Comparison of ENCODE assay signal across 34 cellular contexts in genomic region chr5:146158255-146158654, GRCh38. TPM values are rescaled to one million over a fixed set of nuclear protein-coding genes. Genes with fewer than 3 reads are reported as not detected.
"Had no signal": no experiment of that assay in that cellular context is flagged by ENCODE, and none has a peak within 500 bp of the region (broad histone marks: within the 10 kb centered on the region; RNA-seq: fewer than 3 reads in every experiment).

No MANE protein-coding gene starts in this region.

- H3K9me3 ChIP-seq: left lung, lower lobe of right lung, ovary, right atrium auricular region, stomach, testis, thyroid gland, upper lobe of right lung had no signal

- H3K27ac Mint-ChIP-seq: immature natural killer cell; naive thymus-derived CD8-positive, alpha-beta T cell; nephron; progenitor cell of endocrine pancreas had no signal

- ATAC-seq: left colon; left lung; lower lobe of right lung; naive thymus-derived CD8-positive, alpha-beta T cell; sciatic nerve; stimulated activated naive B cell treated with anti-CD40 and anti-IgM and Interleukin-4, amounts not matched to agents 10 μg/mL and 1 μg/mL and 100 μg/mL, for 72 hours; stimulated activated naive CD8-positive, alpha-beta T cell treated with anti-CD3 and anti-CD28 coated beads, Interleukin-15, Interleukin-2, amounts not matched to agents 100 U/mL and 50 U/mL, for 24 hours; upper lobe of right lung had no signal

- H3K27me3 Mint-ChIP-seq: naive thymus-derived CD8-positive, alpha-beta T cell; progenitor cell of endocrine pancreas; stimulated activated naive B cell treated with anti-CD40 and anti-IgM and Interleukin-4, amounts not matched to agents 10 μg/mL and 1 μg/mL and 100 μg/mL, for 72 hours had no signal

- H3K9me3 Mint-ChIP-seq: immature natural killer cell; naive thymus-derived CD8-positive, alpha-beta T cell; neural crest cell; stimulated activated naive B cell treated with anti-CD40 and anti-IgM and Interleukin-4, amounts not matched to agents 10 μg/mL and 1 μg/mL and 100 μg/mL, for 72 hours had no signal

- H3K27me3 ChIP-seq: left lung, ovary, right atrium auricular region, stomach, testis, thyroid gland, upper lobe of right lung had no signal

- FAIRE-seq: islet of Langerhans, kidney, urothelium cell line had no signal

- H3K36me3 ChIP-seq: ovary had no signal

- H3K4me3 Mint-ChIP-seq: immature natural killer cell; naive thymus-derived CD8-positive, alpha-beta T cell; nephron; neural crest cell; stimulated activated naive B cell treated with anti-CD40 and anti-IgM and Interleukin-4, amounts not matched to agents 10 μg/mL and 1 μg/mL and 100 μg/mL, for 72 hours had no signal

- H3K4me1 Mint-ChIP-seq: immature natural killer cell; nephron; neural crest cell; stimulated activated naive B cell treated with anti-CD40 and anti-IgM and Interleukin-4, amounts not matched to agents 10 μg/mL and 1 μg/mL and 100 μg/mL, for 72 hours had no signal

- H3K4me1 ChIP-seq: left lung, lower lobe of right lung, right atrium auricular region, stomach, testis, thyroid gland, upper lobe of right lung had no signal

- DNase-seq: hypothalamus; immature natural killer cell; kidney; left colon; left lung; lower lobe of right lung; mammary epithelial cell; mesenchymal stem cell; naive thymus-derived CD8-positive, alpha-beta T cell; occipital lobe; ovary; stimulated activated CD4-positive, alpha-beta T cell treated with anti-CD3 and anti-CD28 coated beads, Interleukin-12 subunit alpha, Interleukin-12 subunit beta, amount 100 ng/mL, for 4 hours; stimulated activated CD4-positive, alpha-beta T cell treated with anti-CD3 and anti-CD28 coated beads, Interleukin-15, amount 100 ng/mL, for 24 hours; stimulated activated CD4-positive, alpha-beta T cell treated with anti-CD3 and anti-CD28 coated beads, Interleukin-2, amount 100 ng/mL, for 24 hours; stimulated activated CD4-positive, alpha-beta T cell treated with anti-CD3 and anti-CD28 coated beads, Interleukin-4, amount 100 ng/mL, for 1 hour; stimulated activated naive B cell treated with anti-CD40 and anti-IgM and Interleukin-4, amounts not matched to agents 10 μg/mL and 1 μg/mL and 100 μg/mL, for 72 hours; stimulated activated naive CD8-positive, alpha-beta T cell treated with anti-CD3 and anti-CD28 coated beads, Interleukin-15, Interleukin-2, amounts not matched to agents 100 U/mL and 50 U/mL, for 24 hours; stomach; testis; thyroid gland; trophoblast cell; upper lobe of right lung had no signal

- H3K4me3 ChIP-seq: left lung, lower lobe of right lung, ovary, right atrium auricular region, skin epidermis, stomach, testis, thyroid gland, upper lobe of right lung had no signal

- H3K27ac ChIP-seq: left lung, lower lobe of right lung, ovary, right atrium auricular region, skin epidermis, stomach, testis, thyroid gland, upper lobe of right lung had no signal

RNA-seq across cellular contexts. Expression of gene PLAC8L1, which starts 52.9 kb away (rescaled TPM):
- total RNA-seq: kidney, liver, lower lobe of right lung, mammary epithelial cell, mucosa of gallbladder, occipital lobe, pulmonary artery endothelial cell, renal cortical epithelial cell, right atrium auricular region, sciatic nerve, stomach, thyroid gland, upper lobe of right lung had no signal
- polyA plus RNA-seq: immature natural killer cell; naive thymus-derived CD8-positive, alpha-beta T cell; ovary had no signal
